1 cellular context compared by ENCODE assay signal in the genomic region with DNA sequence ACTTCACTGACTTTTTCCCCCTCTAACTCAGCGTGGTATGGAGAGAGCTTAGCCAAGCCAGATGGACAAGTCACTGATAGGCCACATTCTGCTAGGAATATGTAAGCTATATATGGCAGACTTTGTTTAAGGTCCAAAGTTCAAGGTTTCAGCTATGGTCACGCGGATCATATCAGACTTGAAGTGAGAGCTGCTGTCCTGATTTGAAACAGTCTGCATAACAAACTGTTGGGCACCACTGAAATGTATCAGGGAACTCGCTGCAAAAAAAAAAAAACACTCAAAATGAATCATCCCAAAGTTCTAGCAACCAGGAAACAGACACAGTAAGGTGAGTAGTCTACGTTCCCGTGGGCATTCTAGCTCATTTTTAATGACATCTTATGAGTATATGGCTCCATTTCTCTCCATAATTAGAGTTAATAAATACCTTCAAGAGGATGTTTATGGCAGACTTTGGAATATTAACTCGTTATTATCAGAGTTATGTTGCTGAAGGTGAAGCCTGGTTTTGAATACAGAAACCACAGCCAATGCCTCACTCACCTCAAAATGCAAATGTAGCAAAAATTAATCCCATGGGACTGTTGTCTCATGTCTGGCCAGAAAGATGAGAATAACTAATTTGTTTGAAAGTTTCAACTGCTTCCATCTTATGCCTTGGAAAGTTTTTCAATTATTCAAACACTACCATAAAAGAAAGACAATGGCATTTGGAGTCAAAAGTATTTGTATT.
TF ChIP-seq lines count a peak whose summit lies in the region.

No MANE protein-coding gene starts in this region.

TF ChIP-seq in GM23338, 12 proteins besides CTCF, POLR2A, EP300 and RAD21 (continued from another document):
- TF ChIP-seq, protein P1, sequence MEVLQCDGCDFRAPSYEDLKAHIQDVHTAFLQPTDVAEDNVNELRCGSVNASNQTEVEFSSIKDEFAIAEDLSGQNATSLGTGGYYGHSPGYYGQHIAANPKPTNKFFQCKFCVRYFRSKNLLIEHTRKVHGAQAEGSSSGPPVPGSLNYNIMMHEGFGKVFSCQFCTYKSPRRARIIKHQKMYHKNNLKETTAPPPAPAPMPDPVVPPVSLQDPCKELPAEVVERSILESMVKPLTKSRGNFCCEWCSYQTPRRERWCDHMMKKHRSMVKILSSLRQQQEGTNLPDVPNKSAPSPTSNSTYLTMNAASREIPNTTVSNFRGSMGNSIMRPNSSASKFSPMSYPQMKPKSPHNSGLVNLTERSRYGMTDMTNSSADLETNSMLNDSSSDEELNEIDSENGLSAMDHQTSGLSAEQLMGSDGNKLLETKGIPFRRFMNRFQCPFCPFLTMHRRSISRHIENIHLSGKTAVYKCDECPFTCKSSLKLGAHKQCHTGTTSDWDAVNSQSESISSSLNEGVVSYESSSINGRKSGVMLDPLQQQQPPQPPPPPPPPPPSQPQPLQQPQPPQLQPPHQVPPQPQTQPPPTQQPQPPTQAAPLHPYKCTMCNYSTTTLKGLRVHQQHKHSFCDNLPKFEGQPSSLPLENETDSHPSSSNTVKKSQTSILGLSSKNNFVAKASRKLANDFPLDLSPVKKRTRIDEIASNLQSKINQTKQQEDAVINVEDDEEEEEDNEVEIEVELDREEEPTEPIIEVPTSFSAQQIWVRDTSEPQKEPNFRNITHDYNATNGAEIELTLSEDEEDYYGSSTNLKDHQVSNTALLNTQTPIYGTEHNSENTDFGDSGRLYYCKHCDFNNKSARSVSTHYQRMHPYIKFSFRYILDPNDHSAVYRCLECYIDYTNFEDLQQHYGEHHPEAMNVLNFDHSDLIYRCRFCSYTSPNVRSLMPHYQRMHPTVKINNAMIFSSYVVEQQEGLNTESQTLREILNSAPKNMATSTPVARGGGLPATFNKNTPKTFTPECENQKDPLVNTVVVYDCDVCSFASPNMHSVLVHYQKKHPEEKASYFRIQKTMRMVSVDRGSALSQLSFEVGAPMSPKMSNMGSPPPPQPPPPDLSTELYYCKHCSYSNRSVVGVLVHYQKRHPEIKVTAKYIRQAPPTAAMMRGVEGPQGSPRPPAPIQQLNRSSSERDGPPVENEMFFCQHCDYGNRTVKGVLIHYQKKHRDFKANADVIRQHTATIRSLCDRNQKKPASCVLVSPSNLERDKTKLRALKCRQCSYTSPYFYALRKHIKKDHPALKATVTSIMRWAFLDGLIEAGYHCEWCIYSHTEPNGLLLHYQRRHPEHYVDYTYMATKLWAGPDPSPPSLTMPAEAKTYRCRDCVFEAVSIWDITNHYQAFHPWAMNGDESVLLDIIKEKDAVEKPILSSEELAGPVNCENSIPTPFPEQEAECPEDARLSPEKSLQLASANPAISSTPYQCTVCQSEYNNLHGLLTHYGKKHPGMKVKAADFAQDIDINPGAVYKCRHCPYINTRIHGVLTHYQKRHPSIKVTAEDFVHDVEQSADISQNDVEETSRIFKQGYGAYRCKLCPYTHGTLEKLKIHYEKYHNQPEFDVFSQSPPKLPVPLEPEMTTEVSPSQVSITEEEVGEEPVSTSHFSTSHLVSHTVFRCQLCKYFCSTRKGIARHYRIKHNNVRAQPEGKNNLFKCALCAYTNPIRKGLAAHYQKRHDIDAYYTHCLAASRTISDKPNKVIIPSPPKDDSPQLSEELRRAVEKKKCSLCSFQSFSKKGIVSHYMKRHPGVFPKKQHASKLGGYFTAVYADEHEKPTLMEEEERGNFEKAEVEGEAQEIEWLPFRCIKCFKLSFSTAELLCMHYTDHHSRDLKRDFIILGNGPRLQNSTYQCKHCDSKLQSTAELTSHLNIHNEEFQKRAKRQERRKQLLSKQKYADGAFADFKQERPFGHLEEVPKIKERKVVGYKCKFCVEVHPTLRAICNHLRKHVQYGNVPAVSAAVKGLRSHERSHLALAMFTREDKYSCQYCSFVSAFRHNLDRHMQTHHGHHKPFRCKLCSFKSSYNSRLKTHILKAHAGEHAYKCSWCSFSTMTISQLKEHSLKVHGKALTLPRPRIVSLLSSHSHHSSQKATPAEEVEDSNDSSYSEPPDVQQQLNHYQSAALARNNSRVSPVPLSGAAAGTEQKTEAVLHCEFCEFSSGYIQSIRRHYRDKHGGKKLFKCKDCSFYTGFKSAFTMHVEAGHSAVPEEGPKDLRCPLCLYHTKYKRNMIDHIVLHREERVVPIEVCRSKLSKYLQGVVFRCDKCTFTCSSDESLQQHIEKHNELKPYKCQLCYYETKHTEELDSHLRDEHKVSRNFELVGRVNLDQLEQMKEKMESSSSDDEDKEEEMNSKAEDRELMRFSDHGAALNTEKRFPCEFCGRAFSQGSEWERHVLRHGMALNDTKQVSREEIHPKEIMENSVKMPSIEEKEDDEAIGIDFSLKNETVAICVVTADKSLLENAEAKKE (CRISPR knock-in tag; IDR thresholded peaks at IDR 0.05) = no peak
- TF ChIP-seq ZNF114 (CRISPR knock-in tag; IDR thresholded peaks at IDR 0.05) = no peak
- no peak for TF ChIP-seq NANOG (IDR thresholded peaks at IDR 0.05; ENCODE audit: borderline replicate concordance)
- no peak for TF ChIP-seq EZH2 (IDR thresholded peaks at IDR 0.05; ENCODE audit: low read depth, unreplicated experiment)
- no peak for TF ChIP-seq STAT1 (IDR thresholded peaks at IDR 0.05; ENCODE audit: unreplicated experiment)
- no peak for TF ChIP-seq ZNF331 (CRISPR knock-in tag; IDR thresholded peaks at IDR 0.05; ENCODE audit: low read depth)
- TF ChIP-seq, protein P2, sequence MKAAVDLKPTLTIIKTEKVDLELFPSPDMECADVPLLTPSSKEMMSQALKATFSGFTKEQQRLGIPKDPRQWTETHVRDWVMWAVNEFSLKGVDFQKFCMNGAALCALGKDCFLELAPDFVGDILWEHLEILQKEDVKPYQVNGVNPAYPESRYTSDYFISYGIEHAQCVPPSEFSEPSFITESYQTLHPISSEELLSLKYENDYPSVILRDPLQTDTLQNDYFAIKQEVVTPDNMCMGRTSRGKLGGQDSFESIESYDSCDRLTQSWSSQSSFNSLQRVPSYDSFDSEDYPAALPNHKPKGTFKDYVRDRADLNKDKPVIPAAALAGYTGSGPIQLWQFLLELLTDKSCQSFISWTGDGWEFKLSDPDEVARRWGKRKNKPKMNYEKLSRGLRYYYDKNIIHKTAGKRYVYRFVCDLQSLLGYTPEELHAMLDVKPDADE (IDR thresholded peaks at IDR 0.05) = no peak
- no peak for TF ChIP-seq POLR2AphosphoS5 (IDR thresholded peaks at IDR 0.05; ENCODE audit: low read depth)
- TF ChIP-seq, protein P3, sequence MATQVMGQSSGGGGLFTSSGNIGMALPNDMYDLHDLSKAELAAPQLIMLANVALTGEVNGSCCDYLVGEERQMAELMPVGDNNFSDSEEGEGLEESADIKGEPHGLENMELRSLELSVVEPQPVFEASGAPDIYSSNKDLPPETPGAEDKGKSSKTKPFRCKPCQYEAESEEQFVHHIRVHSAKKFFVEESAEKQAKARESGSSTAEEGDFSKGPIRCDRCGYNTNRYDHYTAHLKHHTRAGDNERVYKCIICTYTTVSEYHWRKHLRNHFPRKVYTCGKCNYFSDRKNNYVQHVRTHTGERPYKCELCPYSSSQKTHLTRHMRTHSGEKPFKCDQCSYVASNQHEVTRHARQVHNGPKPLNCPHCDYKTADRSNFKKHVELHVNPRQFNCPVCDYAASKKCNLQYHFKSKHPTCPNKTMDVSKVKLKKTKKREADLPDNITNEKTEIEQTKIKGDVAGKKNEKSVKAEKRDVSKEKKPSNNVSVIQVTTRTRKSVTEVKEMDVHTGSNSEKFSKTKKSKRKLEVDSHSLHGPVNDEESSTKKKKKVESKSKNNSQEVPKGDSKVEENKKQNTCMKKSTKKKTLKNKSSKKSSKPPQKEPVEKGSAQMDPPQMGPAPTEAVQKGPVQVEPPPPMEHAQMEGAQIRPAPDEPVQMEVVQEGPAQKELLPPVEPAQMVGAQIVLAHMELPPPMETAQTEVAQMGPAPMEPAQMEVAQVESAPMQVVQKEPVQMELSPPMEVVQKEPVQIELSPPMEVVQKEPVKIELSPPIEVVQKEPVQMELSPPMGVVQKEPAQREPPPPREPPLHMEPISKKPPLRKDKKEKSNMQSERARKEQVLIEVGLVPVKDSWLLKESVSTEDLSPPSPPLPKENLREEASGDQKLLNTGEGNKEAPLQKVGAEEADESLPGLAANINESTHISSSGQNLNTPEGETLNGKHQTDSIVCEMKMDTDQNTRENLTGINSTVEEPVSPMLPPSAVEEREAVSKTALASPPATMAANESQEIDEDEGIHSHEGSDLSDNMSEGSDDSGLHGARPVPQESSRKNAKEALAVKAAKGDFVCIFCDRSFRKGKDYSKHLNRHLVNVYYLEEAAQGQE (IDR thresholded peaks at IDR 0.05; ENCODE audit: unreplicated experiment) = no peak
